In the genomic region with DNA sequence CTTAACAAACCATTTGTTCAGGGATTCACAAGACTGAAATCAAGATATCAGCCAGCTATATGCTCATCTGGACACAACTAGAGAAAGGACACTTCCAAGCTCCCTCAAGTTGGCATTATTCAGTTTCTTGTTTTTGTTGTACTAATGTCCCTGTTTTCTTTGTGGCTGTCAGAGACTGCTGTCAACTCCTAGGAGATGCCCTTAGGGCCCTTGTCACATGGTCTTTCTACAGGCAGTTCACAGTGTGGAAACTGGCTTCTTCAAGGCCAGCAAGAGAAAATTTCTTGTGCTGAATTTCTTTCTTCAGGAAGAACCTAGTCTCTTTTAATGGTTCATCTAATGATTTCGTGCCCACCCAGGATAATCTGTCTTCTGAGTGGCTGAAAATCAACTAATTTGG, we compare ENCODE assay signal across 24 cellular contexts.
"Had no signal": no experiment of that assay in that cellular context is flagged by ENCODE, and none has a peak within 500 bp of the region (broad histone marks: within the 10 kb centered on the region; RNA-seq: fewer than 3 reads in every experiment).

No MANE protein-coding gene starts in this region.

- H3K27ac ChIP-seq: stomach, suprapubic skin, testis, thoracic aorta, thyroid gland, tibial artery, tibial nerve, transverse colon, upper lobe of left lung, upper lobe of right lung, uterus, vagina had no signal

- H3K36me3 ChIP-seq: stomach, suprapubic skin, thoracic aorta, thyroid gland, tibial artery, tibial nerve, transverse colon, upper lobe of left lung, upper lobe of right lung, uterus, vagina had no signal

- H3K4me1 ChIP-seq: stomach, suprapubic skin, testis, thyroid gland, tibial artery, tibial nerve, transverse colon, upper lobe of left lung, upper lobe of right lung, uterus, vagina had no signal

- DNase-seq: stimulated activated CD4-positive, alpha-beta T cell treated with anti-CD3 and anti-CD28 coated beads, Interleukin-2, amount 100 ng/mL, for 48 hours; stimulated activated CD4-positive, alpha-beta T cell treated with anti-CD3 and anti-CD28 coated beads, Interleukin-4, amount 100 ng/mL, for 1 hour; stimulated activated CD4-positive, alpha-beta T cell treated with anti-CD3 and anti-CD28 coated beads, Interleukin-4, amount 100 ng/mL, for 24 hours; stimulated activated CD4-positive, alpha-beta T cell treated with anti-CD3 and anti-CD28 coated beads, Interleukin-4, amount 100 ng/mL, for 4 hours; stimulated activated CD8-positive, alpha-beta memory T cell treated with anti-CD3 and anti-CD28 coated beads, Interleukin-4, amount 100 ng/mL, for 48 hours; stimulated activated naive B cell treated with anti-CD40 and anti-IgM and Interleukin-4, amounts not matched to agents 10 μg/mL and 1 μg/mL and 100 μg/mL, for 72 hours; stimulated activated naive CD4-positive, alpha-beta T cell; stimulated activated naive CD4-positive, alpha-beta T cell treated with Interleukin-2 at 50 U/mL for 16 hours; stimulated activated naive CD8-positive, alpha-beta T cell treated with anti-CD3 and anti-CD28 coated beads, Interleukin-15, amount 100 ng/mL, for 72 hours; stimulated activated naive CD8-positive, alpha-beta T cell treated with anti-CD3 and anti-CD28 coated beads, Interleukin-15, Interleukin-2, amounts not matched to agents 100 U/mL and 50 U/mL, for 24 hours; stomach; substantia nigra; testis; thyroid gland; tibial artery; transverse colon; trophoblast cell; upper lobe of left lung; upper lobe of right lung; uterus had no signal

- H3K27me3 ChIP-seq: stomach, suprapubic skin, testis, thyroid gland, tibial artery, tibial nerve, transverse colon, upper lobe of left lung, upper lobe of right lung, uterus, vagina had no signal

- H3K4me3 ChIP-seq: stomach, suprapubic skin, testis, thoracic aorta, thyroid gland, tibial artery, tibial nerve, transverse colon, upper lobe of left lung, upper lobe of right lung, uterus, vagina had no signal

- H3K9me3 ChIP-seq: stomach, suprapubic skin, testis, thoracic aorta, thyroid gland, tibial artery, transverse colon, upper lobe of left lung, upper lobe of right lung, uterus, vagina had no signal
